Comparison of ENCODE assay signal across 8 cellular contexts in genomic region chr15:72375846-72376581, GRCh38. TPM values are rescaled to one million over a fixed set of nuclear protein-coding genes. Genes with fewer than 3 reads are reported as not detected.
A peak's percentile ranks its signal among the peaks of the same experiment; 100 is the strongest.
DNase-seq lines count a peak whose midpoint lies in the region; ATAC-seq and TF ChIP-seq lines count a peak whose summit lies in the region.

Gene HEXA, minus strand, starts transcription at chr15:72376014. Its CDS starts 42 bp downstream, at chr15:72375972.

- 1% methylated on average over 20 to 50 of the region's 50 CpGs for WGBS in endodermal cell (ENCODE audit: insufficient coverage in 1 of 2, insufficient read length in 1 of 2), 2 experiments

- H3K27ac ChIP-seq in HUES48 (ENCODE audit: low read depth, low read length) (peak within 1 kb of the TSS; percentile 70), endodermal cell (ENCODE audit: low read depth, low read length) (no peak within 1 kb of the TSS)

- peak within 1 kb of the TSS; percentile 88 for H3K27ac Mint-ChIP-seq in Caco-2 (ENCODE audit: unreplicated experiment)
- H3K27ac Mint-ChIP-seq in endodermal cell, result peak within 1 kb of the TSS; percentile 94

- H3K9me3 Mint-ChIP-seq in Caco-2 (ENCODE audit: unreplicated experiment) (no peaks in the 10 kb centered on the region), endodermal cell (no peaks in the 10 kb centered on the region)

- POLR2A ChIA-PET in Caco-2 (lab: Charles Lee), result interaction anchor here (0.7 to 1.9 kb wide), 2 partner anchors 59 to 98 kb away, joined by 3 to 6 read pairs; partner anchors contain the start of gene ARIH1

- H3K9ac ChIP-seq in HUES48 (ENCODE audit: low read depth, low read length) (peak within 1 kb of the TSS; percentile 83), NT2/D1 (ENCODE audit: insufficient read length, low read depth) (peak within 1 kb of the TSS; percentile 98), endodermal cell (ENCODE audit: extremely low read depth, low read length, poor library complexity, severe bottlenecking) (peak within 1 kb of the TSS; percentile 87)

- H3K36me3 ChIP-seq in Caco-2 (ENCODE audit: control insufficient read depth, insufficient read depth, low read length), result no peaks in the 10 kb centered on the region
- H3K36me3 ChIP-seq in HUES48 (ENCODE audit: control insufficient read depth, insufficient read depth, low read length), result no peaks in the 10 kb centered on the region; the same call in 1 of the 2 replicates
- peaks cover 10% of the 10 kb centered on the region for H3K36me3 ChIP-seq in NT2/D1 (ENCODE audit: insufficient read depth, insufficient read length, low read length)
- H3K36me3 ChIP-seq in endodermal cell (ENCODE audit: control insufficient read depth, insufficient read depth, low read length), result no peaks in the 10 kb centered on the region

- H3K4me1 Mint-ChIP-seq in Caco-2 (ENCODE audit: low read depth, unreplicated experiment) (peaks cover 13% of the 10 kb centered on the region), endodermal cell (peaks cover 12% of the 10 kb centered on the region)

- no peaks in the 10 kb centered on the region for H3K9me3 ChIP-seq in Caco-2
- H3K9me3 ChIP-seq in HUES48 (ENCODE audit: control insufficient read depth, insufficient read depth, low read length), result no peaks in the 10 kb centered on the region
- H3K9me3 ChIP-seq in NT2/D1 (ENCODE audit: insufficient read depth, low read length), result no peaks in the 10 kb centered on the region
- no peaks in the 10 kb centered on the region for H3K9me3 ChIP-seq in endodermal cell (ENCODE audit: control insufficient read depth, low read length)

- peak within 1 kb of the TSS; percentile 92 for H3K4me3 ChIP-seq in Caco-2 (ENCODE audit: low read depth, low read length)
- peak within 1 kb of the TSS; percentile 83 for H3K4me3 ChIP-seq in HUES48 (ENCODE audit: low read depth, low read length)
- H3K4me3 ChIP-seq in NT2/D1 (ENCODE audit: insufficient read length, low read depth), result peak within 1 kb of the TSS; percentile 100
- peak within 1 kb of the TSS; percentile 96 for H3K4me3 ChIP-seq in endodermal cell (ENCODE audit: low read length)

- peak within 1 kb of the TSS; percentile 89 for H3K4me3 Mint-ChIP-seq in Caco-2 (ENCODE audit: unreplicated experiment)
- peak within 1 kb of the TSS; percentile 89 for H3K4me3 Mint-ChIP-seq in endodermal cell

- ATAC-seq in GM21390 (IDR thresholded peaks at IDR 0.05; ENCODE audit: unreplicated experiment), result peak; percentile 87

- TF ChIP-seq CTCF in Caco-2 (IDR thresholded peaks at IDR 0.05; ENCODE audit: insufficient read depth in 1 of 2, low read depth in 1 of 2, low read length in 1 of 2, severe bottlenecking in 1 of 2, unreplicated experiment in 1 of 2) (no peak), endodermal cell (conservative IDR thresholded peaks at IDR 0.05) (no peak)

- BruUV-seq in Caco-2 (replicated peaks; lab: Mats Ljungman, UMichigan), result TSS peak; percentile 88

- CTCF ChIA-PET in Caco-2 (lab: Charles Lee), result interaction anchor here (0.9 kb wide), 1 partner anchor 63 kb away, joined by 3 read pairs; no protein-coding TSS in a partner anchor

- H3K27me3 Mint-ChIP-seq in Caco-2 (ENCODE audit: insufficient read depth, unreplicated experiment), result no peaks in the 10 kb centered on the region
- peaks cover 13% of the 10 kb centered on the region for H3K27me3 Mint-ChIP-seq in endodermal cell (ENCODE audit: insufficient read depth)

- intact Hi-C loops in Caco-2 (cut with micrococcal nuclease; ENCODE audit: unreplicated experiment), result loop anchor here (1.0 kb wide), 1 partner anchor 97 kb away; no protein-coding TSS in a partner anchor

- peaks cover 11% of the 10 kb centered on the region; the same call in 1 of the 2 replicates for H3K4me1 ChIP-seq in Caco-2
- H3K4me1 ChIP-seq in HUES48 (ENCODE audit: control insufficient read depth, insufficient read depth, low read length), result 0 out of 2 replicates have a peak, but pooled peaks cover 7% of the 10 kb centered on the region
- no peaks in the 10 kb centered on the region for H3K4me1 ChIP-seq in NT2/D1 (ENCODE audit: insufficient read depth, insufficient read length)
- no peaks in the 10 kb centered on the region for H3K4me1 ChIP-seq in endodermal cell (ENCODE audit: control insufficient read depth, insufficient read depth, low read length)

- peaks cover 20% of the 10 kb centered on the region for H3K36me3 Mint-ChIP-seq in Caco-2 (ENCODE audit: insufficient read depth, unreplicated experiment)
- H3K36me3 Mint-ChIP-seq in endodermal cell (ENCODE audit: low read depth), result no peaks in the 10 kb centered on the region

- DNase-seq in Caco-2 (peak; percentile 98 to 99), NT2/D1 (ENCODE audit: low read depth, low spot score) (peak; percentile 98), endodermal cell (peak; percentile 100), mesenteric fat pad (ENCODE audit: low spot score) (peak; percentile 100)
- peak; percentile 82 for DNase-seq in activated CD8-positive, alpha-beta memory T cell treated with anti-CD3 and anti-CD28 coated beads, Interleukin-2, amount 50 U/mL, for 1 hour (ENCODE audit: extremely low read depth)
- peak; percentile 90 for DNase-seq in stimulated activated CD8-positive, alpha-beta memory T cell treated with anti-CD3 and anti-CD28 coated beads, Interleukin-15, amount 100 ng/mL, for 1 hour (ENCODE audit: low read depth)

- H3K27me3 ChIP-seq in Caco-2 (replicated peaks; ENCODE audit: control insufficient read depth, insufficient read depth, low read length), result no peaks in the 10 kb centered on the region
- no peaks in the 10 kb centered on the region; the same call in 1 of the 2 replicates for H3K27me3 ChIP-seq in HUES48 (ENCODE audit: control insufficient read depth, insufficient read depth, low read length)
- H3K27me3 ChIP-seq in NT2/D1 (ENCODE audit: insufficient read depth, insufficient read length), result no peaks in the 10 kb centered on the region
- peaks cover 12% of the 10 kb centered on the region for H3K27me3 ChIP-seq in endodermal cell (ENCODE audit: control insufficient read depth, insufficient read depth, low read length, poor library complexity, severe bottlenecking)

RNA-seq across cellular contexts. Expression of gene HEXA, which starts in this region (rescaled TPM):
- total RNA-seq in Caco-2 (2022) (151 and 153 TPM in 2 replicates), endodermal cell (100 to 1,000 TPM; 102 to 104 TPM), mesenteric fat pad (130 TPM)
- 55.3 TPM for polyA plus RNA-seq in endodermal cell (2013, experiment 1 of 2)
- polyA plus RNA-seq in endodermal cell (2013, experiment 2 of 2), result 47.1 TPM
